Comparison of ENCODE assay signal across 8 cellular contexts in the genomic region with DNA sequence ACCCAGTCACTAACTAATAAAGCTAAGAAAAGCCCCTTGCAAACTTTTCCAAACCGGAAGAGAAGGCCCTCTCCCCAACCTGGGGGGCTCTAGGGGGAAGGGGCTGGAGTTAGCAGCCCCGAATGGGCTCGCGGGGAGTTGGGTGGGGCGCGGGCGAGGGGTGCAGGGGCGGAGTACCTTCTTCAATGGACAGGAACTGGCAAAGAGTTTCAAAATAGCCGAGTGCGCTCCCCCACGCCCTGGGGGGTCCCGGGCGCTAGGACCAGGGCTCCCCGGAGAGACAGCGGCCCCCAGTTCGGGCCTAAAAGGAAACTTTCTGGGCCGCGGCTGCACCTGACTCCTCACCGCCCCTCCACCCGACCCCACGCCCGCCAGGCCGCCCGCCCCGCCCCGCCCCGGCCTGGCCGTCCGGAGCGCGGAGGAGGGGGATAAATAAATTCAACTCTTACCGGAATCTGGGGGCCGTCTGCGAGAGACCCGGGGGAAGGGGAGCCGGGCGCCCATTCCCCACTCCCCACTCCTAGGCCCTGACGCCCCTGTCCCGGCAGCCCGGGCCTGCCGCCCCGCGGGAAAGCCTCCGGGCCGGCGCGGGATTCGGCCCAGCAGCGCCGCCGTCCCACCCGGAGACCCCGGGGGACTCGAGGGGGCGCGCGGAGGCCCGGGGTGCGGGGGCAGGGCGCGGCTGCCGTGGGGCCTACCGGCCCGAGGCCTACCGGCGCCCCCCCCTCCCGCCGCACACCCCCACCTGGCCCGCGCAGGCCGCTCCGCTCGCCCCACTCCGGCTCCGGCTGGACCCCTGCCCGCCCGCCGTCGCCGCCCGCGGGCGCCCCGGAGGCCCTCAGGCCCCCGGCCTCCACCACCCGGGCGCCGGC. TPM values are rescaled to one million over a fixed set of nuclear protein-coding genes. Genes with fewer than 3 reads are reported as not detected.
DNase-seq lines count a peak whose midpoint lies in the region; ATAC-seq, FAIRE-seq and TF ChIP-seq lines count a peak whose summit lies in the region.

No MANE protein-coding gene starts in this region.

- H3K27me3 Mint-ChIP-seq in CD8-positive, alpha-beta memory T cell: peaks cover 0 to 3% of the 10 kb centered on the region in 2 donors

- CTCF ChIA-PET in CD8-positive, alpha-beta memory T cell (lab: Charles Lee): interaction anchor here (1.0 to 2.0 kb wide), 8 partner anchors 8 to 87 kb away, joined by 3 to 8 read pairs (median 4); no protein-coding TSS in a partner anchor
- CTCF ChIA-PET in mammary epithelial cell (lab: Charles Lee; ENCODE audit: low non-redundant PET): no interaction called here

- H3K9ac ChIP-seq in mammary epithelial cell (ENCODE audit: insufficient read depth, low read length) (peak overlapping the region; percentile 91), keratinocyte (ENCODE audit: control insufficient read depth, extremely low read depth, insufficient read depth, low read length) (peak overlapping the region; percentile 98)

- no peaks in the 10 kb centered on the region for H3K9me3 Mint-ChIP-seq in CD8-positive, alpha-beta memory T cell

- no peak for FAIRE-seq in keratinocyte (lab: Jason Lieb, UNC)

- H3K36me3 ChIP-seq in CD8-positive, alpha-beta memory T cell (ENCODE audit: insufficient read depth, low read length): no peaks in the 10 kb centered on the region
- H3K36me3 ChIP-seq in mammary epithelial cell (ENCODE audit: insufficient read depth, low read length): no peaks in the 10 kb centered on the region
- no peaks in the 10 kb centered on the region for H3K36me3 ChIP-seq in keratinocyte (ENCODE audit: control insufficient read depth in 2 of 2, extremely low read depth in 1 of 2, insufficient read depth in 2 of 2, low read length in 2 of 2)

- H3K4me1 ChIP-seq in CD8-positive, alpha-beta memory T cell (ENCODE audit: insufficient read depth, low read length): peaks cover 20% of the 10 kb centered on the region
- H3K4me1 ChIP-seq in mammary epithelial cell (ENCODE audit: insufficient read depth, low read length): peaks cover 5% of the 10 kb centered on the region
- H3K4me1 ChIP-seq in keratinocyte (ENCODE audit: control insufficient read depth, extremely low read depth, insufficient read depth, low read length): peaks cover 10% of the 10 kb centered on the region

- H3K4me3 ChIP-seq in CD8-positive, alpha-beta memory T cell (ENCODE audit: low read length): peak overlapping the region; percentile 90
- H3K4me3 ChIP-seq in mammary epithelial cell (replicated peaks in 1 of 3; ENCODE audit: insufficient read depth in 1 of 3, low read depth in 2 of 3, low read length in 3 of 3): peak overlapping the region; percentile 77 to 80 (median 77)
- peak overlapping the region; percentile 53 to 97 (median 92) for H3K4me3 ChIP-seq in keratinocyte (ENCODE audit: control insufficient read depth in 2 of 3, extremely low read depth in 1 of 3, insufficient read depth in 2 of 3, low read depth in 1 of 3, low read length in 3 of 3)

- H3K36me3 Mint-ChIP-seq in CD8-positive, alpha-beta memory T cell: peaks cover 0 to 18% (median 3%) of the 10 kb centered on the region in 3 donors

- H3K9me1 ChIP-seq in keratinocyte (ENCODE audit: control insufficient read depth, extremely low read depth, insufficient read depth, low read length): no peaks in the 10 kb centered on the region

- no peak for TF ChIP-seq CTCF in mammary epithelial cell (conservative IDR thresholded peaks at IDR 0.05 in 1 of 2, IDR thresholded peaks at IDR 0.05 in 1 of 2; ENCODE audit: extremely low read depth in 1 of 2, insufficient read depth in 1 of 2, low read depth in 1 of 2, low read length in 2 of 2)
- no peak for TF ChIP-seq CTCF in keratinocyte (optimal IDR thresholded peaks at IDR 0.05 in 1 of 3, IDR thresholded peaks at IDR 0.05 in 1 of 3, conservative IDR thresholded peaks at IDR 0.05 in 1 of 3; ENCODE audit: extremely low read depth in 1 of 3, insufficient read depth in 2 of 3, low read length in 3 of 3)

- H4K20me1 ChIP-seq in mammary epithelial cell (ENCODE audit: insufficient read depth, low read length) (no peaks in the 10 kb centered on the region), keratinocyte (ENCODE audit: control insufficient read depth, extremely low read depth, insufficient read depth, low read length) (no peaks in the 10 kb centered on the region)

- BruUV-seq in mammary epithelial cell (replicated peaks; lab: Mats Ljungman, UMichigan): TSS peak; percentile 18

- H3K27me3 ChIP-seq in CD8-positive, alpha-beta memory T cell (ENCODE audit: insufficient read depth, low read length, poor library complexity, severe bottlenecking): no peaks in the 10 kb centered on the region
- H3K27me3 ChIP-seq in mammary epithelial cell (ENCODE audit: insufficient read depth, low read length): no peaks in the 10 kb centered on the region
- no peaks in the 10 kb centered on the region for H3K27me3 ChIP-seq in keratinocyte (ENCODE audit: control insufficient read depth, extremely low read depth, insufficient read depth, low read length)

- peak overlapping the region; percentile 85 for H3K27ac ChIP-seq in CD8-positive, alpha-beta memory T cell (ENCODE audit: low read depth, low read length)
- H3K27ac ChIP-seq in mammary epithelial cell (ENCODE audit: insufficient read depth, low read depth, low read length): peak overlapping the region; percentile 84
- H3K27ac ChIP-seq in keratinocyte (ENCODE audit: control insufficient read depth, insufficient read depth, low read length): peak overlapping the region; percentile 96

- dilution Hi-C loops in mammary epithelial cell (cut with HindIII; ENCODE audit: low sequenced_read_pairs) (no loop called here), keratinocyte (cut with MboI; ENCODE audit: extremely low pct_ligation_motif_present, low sequenced_read_pairs) (no loop called here)

- intact Hi-C loops in mammary epithelial cell (cut with micrococcal nuclease): loop anchor here (2.0 kb wide), 1 partner anchor 74 kb away; the partner anchor contains the start of genes EEF1B2 and NDUFS1

- no CpG with 5 or more reads among the region's 88 CpGs for WGBS in mammary epithelial cell (ENCODE audit: low coverage, missing lambda C conversion rate)

- H3K4me2 ChIP-seq in mammary epithelial cell (ENCODE audit: insufficient read depth, low read depth, low read length) (peak overlapping the region; percentile 98), keratinocyte (ENCODE audit: control insufficient read depth, extremely low read depth, insufficient read depth, low read depth, low read length) (peak overlapping the region; percentile 97)

- peak overlapping the region; percentile 90 for H2AFZ ChIP-seq in mammary epithelial cell (ENCODE audit: low read depth, low read length)
- H2AFZ ChIP-seq in keratinocyte (ENCODE audit: control insufficient read depth, low read length): peak overlapping the region; percentile 69

- peak; percentile 35 for ATAC-seq in GM19452 (IDR thresholded peaks at IDR 0.05; ENCODE audit: unreplicated experiment)
- ATAC-seq in HG03469 (IDR thresholded peaks at IDR 0.05; ENCODE audit: unreplicated experiment): peak; percentile 21

- POLR2A ChIA-PET in CD8-positive, alpha-beta memory T cell (lab: Charles Lee): interaction anchor here (0.6 to 1.3 kb wide), 4 partner anchors 72 to 1446 kb away, joined by 3 to 10 read pairs (median 4); partner anchors contain the start of genes CREB1, EEF1B2 and NDUFS1

- peak; percentile 41 to 74 (median 66) for DNase-seq in CD8-positive, alpha-beta memory T cell
- DNase-seq in UCSD-AML1 (lab: John Stamatoyannopoulos, UW; ENCODE audit: unreplicated experiment) (peak; percentile 44), mammary epithelial cell (peak; percentile 24), keratinocyte (ENCODE audit: low read depth, low spot score) (no peak), NCI-H187 treated with DMSO at 0.1 percent for 48 hours (lab: John Stamatoyannopoulos, UW) (no peak)
- peak; percentile 5 to 20 (median 18) for DNase-seq in stimulated activated CD4-positive, alpha-beta T cell treated with anti-CD3 and anti-CD28 coated beads, Interleukin-1b, Interleukin-23, amount 100 ng/mL, for 24 hours (ENCODE audit: low read depth in 4 of 4, low spot score in 1 of 4)

- in situ Hi-C loops in mammary epithelial cell (cut with MboI; ENCODE audit: low sequenced_read_pairs in 2 of 2): no loop called here

- H3K27ac Mint-ChIP-seq in CD8-positive, alpha-beta memory T cell: peak overlapping the region; percentile 96 to 100 (median 98)

- H3K9me3 ChIP-seq in CD8-positive, alpha-beta memory T cell (ENCODE audit: low read length): no peaks in the 10 kb centered on the region
- H3K9me3 ChIP-seq in mammary epithelial cell (replicated peaks; ENCODE audit: insufficient read depth, low read length) (no peaks in the 10 kb centered on the region), keratinocyte (ENCODE audit: control insufficient read depth, low read depth, low read length) (no peaks in the 10 kb centered on the region)

- peaks cover 70% of the 10 kb centered on the region for H3K79me2 ChIP-seq in mammary epithelial cell (ENCODE audit: insufficient read depth, low read length)
- peaks cover 55% of the 10 kb centered on the region for H3K79me2 ChIP-seq in keratinocyte (ENCODE audit: control insufficient read depth, insufficient read depth, low read length)

- peaks cover 42 to 61% (median 57%) of the 10 kb centered on the region in 3 donors for H3K4me1 Mint-ChIP-seq in CD8-positive, alpha-beta memory T cell

- peak overlapping the region; percentile 95 to 99 (median 98) for H3K4me3 Mint-ChIP-seq in CD8-positive, alpha-beta memory T cell

RNA-seq across cellular contexts. Expression of gene INO80D, which starts 0.9 kb away (rescaled TPM):
- total RNA-seq in CD8-positive, alpha-beta memory T cell: 10 to 100 TPM; 20.7 to 22.4 TPM
- polyA plus RNA-seq in CD8-positive, alpha-beta memory T cell: 10.6 TPM
- total RNA-seq in mammary epithelial cell: 10 to 100 TPM; 12.7 to 17.7 TPM
- polyA plus RNA-seq in mammary epithelial cell (5.9 TPM), keratinocyte (4.1 to 6.4 TPM (median 4.6 TPM) in 3 replicates)
- polyA minus RNA-seq in mammary epithelial cell (33.6 TPM), keratinocyte (23.7 to 37.6 TPM (median 36.7 TPM) in 3 replicates)
- polyA plus RNA-seq in keratinocyte (2011; ENCODE audit: low read depth): 4.0 TPM
- polyA plus RNA-seq in keratinocyte (2011; cell fraction: cytosol; rRNA removed): 1.8 and 2.3 TPM in 2 replicates
- polyA plus RNA-seq in keratinocyte (2011; cell fraction: nucleus; rRNA removed): 10.5 and 11.5 TPM in 2 replicates
- 2.4 and 4.1 TPM in 2 replicates for polyA plus RNA-seq in keratinocyte (2012; ENCODE audit: low replicate concordance)
- 10.4 TPM for polyA minus RNA-seq in keratinocyte (2011; cell fraction: cytosol; rRNA and poly(A)+ RNA removed)
- polyA minus RNA-seq in keratinocyte (2011; cell fraction: nucleus; rRNA and poly(A)+ RNA removed): 23.0 and 38.2 TPM in 2 replicates

Comparison
In these comparisons a context has a peak if more than half of its experiments do, and no peak if none do; other contexts are left out.
1. DNase-seq: peak in CD8-positive, alpha-beta memory T cell (5 of 5), UCSD-AML1 (single experiment), mammary epithelial cell (single experiment) and stimulated activated CD4-positive, alpha-beta T cell treated with anti-CD3 and anti-CD28 coated beads, Interleukin-1b, Interleukin-23, amount 100 ng/mL, for 24 hours (4 of 4); none in keratinocyte (single experiment) and NCI-H187 treated with DMSO at 0.1 percent for 48 hours (single experiment).
2. Peak in every context shown above with its lines, with median percentiles within 50 percentile points of each other: H3K27ac ChIP-seq and H3K4me3 ChIP-seq.